ENCODE assay signal across 9 cellular contexts in genomic region chr3:23671901-23672589, GRCh38.
DNase-seq lines count a peak whose midpoint lies in the region; ATAC-seq and TF ChIP-seq lines count a peak whose summit lies in the region.
"Had no signal": no experiment of that assay in that cellular context is flagged by ENCODE, and none has a peak within 500 bp of the region (broad histone marks: within the 10 kb centered on the region; RNA-seq: fewer than 3 reads in every experiment).

No MANE protein-coding gene starts in this region.

- no peak for TF ChIP-seq POLR2A in sigmoid colon (IDR thresholded peaks at IDR 0.05)

- peak overlapping the region; percentile 14 for H3K4me3 ChIP-seq in GM12864 (ENCODE audit: low read depth, low read length)
- peak overlapping the region; percentile 42 to 71 for H3K4me3 ChIP-seq in ascending aorta
- peak overlapping the region in 3 of 4 donors; percentile 31 to 47 (median 43) for H3K4me3 ChIP-seq in sigmoid colon

- CTCF ChIA-PET in activated CD8-positive, alpha-beta T cell treated with anti-CD3 and anti-CD28 coated beads for 36 hours (lab: Charles Lee) = no interaction called here

- ATAC-seq in left ventricle myocardium superior = peak; percentile 63
- ATAC-seq in activated CD8-positive, alpha-beta T cell treated with anti-CD3 and anti-CD28 coated beads for 36 hours = no peak
- ATAC-seq in HG03139 (IDR thresholded peaks at IDR 0.05; ENCODE audit: unreplicated experiment) = no peak

- H3K4me1 ChIP-seq in ascending aorta = no peaks in the 10 kb centered on the region
- H3K4me1 ChIP-seq in sigmoid colon = peaks cover 0 to 12% (median 9%) of the 10 kb centered on the region in 4 donors

- no peaks in the 10 kb centered on the region for H3K4me1 Mint-ChIP-seq in activated CD8-positive, alpha-beta T cell treated with anti-CD3 and anti-CD28 coated beads for 36 hours (ENCODE audit: low read depth)

- TF ChIP-seq CTCF in GM12864 (IDR thresholded peaks at IDR 0.05; ENCODE audit: low read depth, low read length, missing control alignments) = no peak
- TF ChIP-seq CTCF in ascending aorta (IDR thresholded peaks at IDR 0.05) = no peak
- TF ChIP-seq CTCF in sigmoid colon (IDR thresholded peaks at IDR 0.05) = no peak
- no peak for TF ChIP-seq CTCF in activated CD8-positive, alpha-beta T cell treated with anti-CD3 and anti-CD28 coated beads for 36 hours (IDR thresholded peaks at IDR 0.05)

- no peak overlapping the region for H3K27ac ChIP-seq in ascending aorta
- H3K27ac ChIP-seq in sigmoid colon = no peak overlapping the region

- no peak overlapping the region for H3K4me3 Mint-ChIP-seq in activated CD8-positive, alpha-beta T cell treated with anti-CD3 and anti-CD28 coated beads for 36 hours

- no peaks in the 10 kb centered on the region for H3K27me3 ChIP-seq in ascending aorta
- H3K27me3 ChIP-seq in sigmoid colon = no peaks in the 10 kb centered on the region

- no peak for DNase-seq in GM12864 (ENCODE audit: low read depth)
- DNase-seq in ascending aorta (ENCODE audit: low spot score in 2 of 2) = no peak
- DNase-seq in left ventricle myocardium superior = peak; percentile 61
- no peak for DNase-seq in sigmoid colon
- DNase-seq in NCI-H2107 (lab: John Stamatoyannopoulos, UW) = no peak
- DNase-seq in HK-2 (ENCODE audit: unreplicated experiment) = no peak
- no peak for DNase-seq in activated CD8-positive, alpha-beta T cell treated with anti-CD3 and anti-CD28 coated beads for 36 hours
- DNase-seq: activated CD4-positive, alpha-beta T cell treated with anti-CD3 and anti-CD28 coated beads for 48 hours had no signal

- 11 to 31% methylated on average over 36 of the region's 36 CpGs for WGBS in sigmoid colon, 2 donors

- H3K36me3 Mint-ChIP-seq in activated CD8-positive, alpha-beta T cell treated with anti-CD3 and anti-CD28 coated beads for 36 hours (ENCODE audit: low read depth) = no peaks in the 10 kb centered on the region

- no peaks in the 10 kb centered on the region for H3K9me3 Mint-ChIP-seq in activated CD8-positive, alpha-beta T cell treated with anti-CD3 and anti-CD28 coated beads for 36 hours

- no peaks in the 10 kb centered on the region for H3K9me3 ChIP-seq in ascending aorta
- no peaks in the 10 kb centered on the region for H3K9me3 ChIP-seq in sigmoid colon

- POLR2A ChIA-PET in activated CD8-positive, alpha-beta T cell treated with anti-CD3 and anti-CD28 coated beads for 36 hours (lab: Charles Lee) = no interaction called here

- no peak overlapping the region for H3K27ac Mint-ChIP-seq in activated CD8-positive, alpha-beta T cell treated with anti-CD3 and anti-CD28 coated beads for 36 hours

- intact Hi-C loops in ascending aorta (cut with DNase I) = no loop called here
- intact Hi-C loops in left ventricle myocardium superior (cut with micrococcal nuclease) = no loop called here
- intact Hi-C loops in sigmoid colon (cut with DNase I) = no loop called here
- intact Hi-C loops in activated CD8-positive, alpha-beta T cell treated with anti-CD3 and anti-CD28 coated beads for 36 hours (cut with micrococcal nuclease) = no loop called here

- H3K27me3 Mint-ChIP-seq in activated CD8-positive, alpha-beta T cell treated with anti-CD3 and anti-CD28 coated beads for 36 hours = peaks cover 14% of the 10 kb centered on the region

- H3K36me3 ChIP-seq in ascending aorta (no peaks in the 10 kb centered on the region), sigmoid colon (no peaks in the 10 kb centered on the region)

- TF ChIP-seq EP300 in sigmoid colon (IDR thresholded peaks at IDR 0.05) = no peak
